In genomic region chr13:41931337-41931736, GRCh38 we compare ENCODE assay signal across 25 cellular contexts.
DNase-seq lines count a peak whose midpoint lies in the region; ATAC-seq, FAIRE-seq and TF ChIP-seq lines count a peak whose summit lies in the region.
"Had no signal": no experiment of that assay in that cellular context is flagged by ENCODE, and none has a peak within 500 bp of the region (broad histone marks: within the 10 kb centered on the region; RNA-seq: fewer than 3 reads in every experiment).

No MANE protein-coding gene starts in this region.

- no peak for ATAC-seq in HG03135 (IDR thresholded peaks at IDR 0.05; ENCODE audit: unreplicated experiment)
- ATAC-seq: effector memory CD8-positive, alpha-beta T cell; GM12878 had no signal

- H3K27ac Mint-ChIP-seq in activated naive CD8-positive, alpha-beta T cell = peak overlapping the region; percentile 95
- H3K27ac Mint-ChIP-seq: H9; T-helper 1 cell treated with Interleukin-12 subunit alpha and Interleukin-12 subunit beta and Interleukin-4 antibody, amounts not matched to agents 30 μg/mL and 1 μg/mL, for 36 hours; type B pancreatic cell had no signal

- peaks cover 4% of the 10 kb centered on the region for H3K9me3 Mint-ChIP-seq in activated naive CD8-positive, alpha-beta T cell (ENCODE audit: low read depth)
- H3K9me3 Mint-ChIP-seq: effector memory CD8-positive, alpha-beta T cell; H9; type B pancreatic cell had no signal

- no peak for TF ChIP-seq CTCF in AG09309 (IDR thresholded peaks at IDR 0.05; ENCODE audit: control insufficient read depth, insufficient read depth, low read depth, low read length, missing control alignments)
- TF ChIP-seq CTCF in fibroblast of pulmonary artery (IDR thresholded peaks at IDR 0.05; ENCODE audit: low read length, missing control alignments) = no peak

- peaks cover 28% of the 10 kb centered on the region for H3K36me3 Mint-ChIP-seq in activated naive CD8-positive, alpha-beta T cell

- H3K4me3 ChIP-seq in AG09309 (ENCODE audit: control insufficient read depth, low read depth, low read length) (no peak overlapping the region), fibroblast of pulmonary artery (replicated peaks; ENCODE audit: low read depth, low read length) (no peak overlapping the region)
- H3K4me3 ChIP-seq: GM12878, hepatocyte, ovary, sigmoid colon had no signal

- peaks cover 64% of the 10 kb centered on the region for H3K4me1 Mint-ChIP-seq in activated naive CD8-positive, alpha-beta T cell (ENCODE audit: low read depth)
- H3K4me1 Mint-ChIP-seq: H9 had no signal

- H3K4me3 Mint-ChIP-seq in activated naive CD8-positive, alpha-beta T cell = peak overlapping the region; percentile 64
- H3K4me3 Mint-ChIP-seq: effector memory CD8-positive, alpha-beta T cell; H9; T-helper 1 cell treated with Interleukin-12 subunit alpha and Interleukin-12 subunit beta and Interleukin-4 antibody, amounts not matched to agents 30 μg/mL and 1 μg/mL, for 36 hours; type B pancreatic cell had no signal

- peak; percentile 36 for FAIRE-seq in G401.6 (lab: Jason Lieb, UNC)
- FAIRE-seq: D721Med, GM12878, keratinocyte had no signal

- H3K27me3 Mint-ChIP-seq in activated naive CD8-positive, alpha-beta T cell = no peaks in the 10 kb centered on the region
- H3K27me3 Mint-ChIP-seq: effector memory CD8-positive, alpha-beta T cell; type B pancreatic cell had no signal

- DNase-seq in AG09309 (ENCODE audit: low read depth) = peak; percentile 3
- DNase-seq in fibroblast of pulmonary artery (ENCODE audit: low read depth) = peak; percentile 21
- no peak for DNase-seq in NCI-H128 (lab: John Stamatoyannopoulos, UW; ENCODE audit: unreplicated experiment)
- DNase-seq in NCI-H2081 treated with DMSO at 0.1 percent for 48 hours (lab: John Stamatoyannopoulos, UW) = no peak
- DNase-seq: activated CD8-positive, alpha-beta memory T cell treated with anti-CD3 and anti-CD28 coated beads for 24 hours; anterior cingulate cortex; cerebellar nuclear complex; effector memory CD8-positive, alpha-beta T cell; H9; NCI-H146; NCI-H2171 treated with DMSO at 0.1 percent for 48 hours; NCI-H69; ovary; SHP77 treated with DMSO at 0.1 percent for 48 hours; sigmoid colon; stimulated activated naive CD4-positive, alpha-beta T cell had no signal

Comparison
In these comparisons a context has a peak if more than half of its experiments do, and no peak if none do; other contexts are left out.
1. DNase-seq: peak in AG09309 (single experiment) and fibroblast of pulmonary artery (single experiment); none in NCI-H128 (single experiment) and NCI-H2081 treated with DMSO at 0.1 percent for 48 hours (single experiment).